Comparison of ENCODE assay signal across 9 cellular contexts in genomic region chr2:190277234-190278112, GRCh38. TPM values are rescaled to one million over a fixed set of nuclear protein-coding genes. Genes with fewer than 3 reads are reported as not detected.
DNase-seq lines count a peak whose midpoint lies in the region; ATAC-seq and TF ChIP-seq lines count a peak whose summit lies in the region.
"Had no signal": no experiment of that assay in that cellular context is flagged by ENCODE, and none has a peak within 500 bp of the region (broad histone marks: within the 10 kb centered on the region; RNA-seq: fewer than 3 reads in every experiment).

No MANE protein-coding gene starts in this region.

- peak; percentile 38 for TF ChIP-seq CTCF in HFF-Myc (IDR thresholded peaks at IDR 0.05; ENCODE audit: low read depth, low read length, missing control alignments)
- peak; percentile 66 for TF ChIP-seq CTCF in RWPE2 (IDR thresholded peaks at IDR 0.05; ENCODE audit: poor library complexity, severe bottlenecking)
- peak; percentile 18 to 49 (median 31) for TF ChIP-seq CTCF in esophagus muscularis mucosa (IDR thresholded peaks at IDR 0.05)
- peak; percentile 44 for TF ChIP-seq CTCF in psoas muscle (IDR thresholded peaks at IDR 0.05)

- H3K36me3 ChIP-seq in RWPE2 (ENCODE audit: low read depth), result peaks cover 7% of the 10 kb centered on the region
- peaks cover 0 to 5% (median 0%) of the 10 kb centered on the region in 4 donors for H3K36me3 ChIP-seq in esophagus muscularis mucosa
- H3K36me3 ChIP-seq in psoas muscle (ENCODE audit: insufficient read depth in 1 of 2, low read depth in 1 of 2), result peaks cover 5 to 9% of the 10 kb centered on the region in 2 donors
- H3K36me3 ChIP-seq in aorta (ENCODE audit: control insufficient read depth in 1 of 2, insufficient read depth in 2 of 2, low read length in 1 of 2), result no peaks in the 10 kb centered on the region

- no peak for TF ChIP-seq EP300 in esophagus muscularis mucosa (IDR thresholded peaks at IDR 0.05)

- ATAC-seq in RWPE2 (ENCODE audit: low read depth) (peak; percentile 45; the same call in 2 of the 3 replicates), psoas muscle (no peak), aorta (ENCODE audit: low FRiP score) (no peak), GM21360 (IDR thresholded peaks at IDR 0.05; ENCODE audit: unreplicated experiment) (no peak), GM21717 (IDR thresholded peaks at IDR 0.05; ENCODE audit: unreplicated experiment) (no peak)
- ATAC-seq: right cardiac atrium had no signal

- H3K4me1 ChIP-seq in RWPE2 (ENCODE audit: insufficient read depth, poor library complexity, severe bottlenecking) (peaks cover 18% of the 10 kb centered on the region), esophagus muscularis mucosa (no peaks in the 10 kb centered on the region), psoas muscle (peaks cover 17% of the 10 kb centered on the region), aorta (ENCODE audit: control insufficient read depth in 1 of 2, insufficient read depth in 2 of 2, low read length in 2 of 2) (peaks cover 0 to 2% of the 10 kb centered on the region in 2 donors)

- DNase-seq in DMS 273 treated with DMSO at 0.1 percent for 48 hours (lab: John Stamatoyannopoulos, UW) (peak; percentile 14), HFF-Myc (ENCODE audit: extremely low read depth, low read depth) (peak; percentile 20), RWPE2 (ENCODE audit: low spot score) (no peak), esophagus muscularis mucosa (ENCODE audit: extremely low spot score) (no peak), psoas muscle (no peak), aorta (no peak)

- WGBS in esophagus muscularis mucosa, result 56% methylated on average over 4 of the region's 4 CpGs
- WGBS in psoas muscle, 3 donors, result 60 to 67% (median 63%) methylated on average over 4 of the region's 4 CpGs
- WGBS in aorta, 2 donors, result 49 to 53% methylated on average over 4 of the region's 4 CpGs

- H3K27ac ChIP-seq in RWPE2 (ENCODE audit: poor library complexity, severe bottlenecking) (no peak overlapping the region), esophagus muscularis mucosa (replicated peaks in 1 of 4) (no peak overlapping the region), psoas muscle (no peak overlapping the region), aorta (ENCODE audit: low read depth in 1 of 2, low read length in 2 of 2) (peak overlapping the region in 1 of 2 donors; percentile 36)

- no peaks in the 10 kb centered on the region for H3K27me3 ChIP-seq in RWPE2 (ENCODE audit: insufficient read depth, poor library complexity, severe bottlenecking)
- no peaks in the 10 kb centered on the region for H3K27me3 ChIP-seq in esophagus muscularis mucosa
- H3K27me3 ChIP-seq in psoas muscle (ENCODE audit: insufficient read depth in 3 of 3, low read length in 2 of 3), result no peaks in the 10 kb centered on the region
- no peaks in the 10 kb centered on the region for H3K27me3 ChIP-seq in aorta (ENCODE audit: control insufficient read depth in 1 of 2, insufficient read depth in 2 of 2, low read length in 1 of 2)

- H3K4me3 ChIP-seq in HFF-Myc (replicated peaks; ENCODE audit: low read depth, low read length) (no peak overlapping the region), RWPE2 (ENCODE audit: severe bottlenecking) (no peak overlapping the region), esophagus muscularis mucosa (no peak overlapping the region), psoas muscle (no peak overlapping the region), aorta (ENCODE audit: low read length in 2 of 2) (no peak overlapping the region)

- TF ChIP-seq POLR2A in esophagus muscularis mucosa (IDR thresholded peaks at IDR 0.05; ENCODE audit: low read depth), result no peak

- no peaks in the 10 kb centered on the region for H3K9me3 ChIP-seq in RWPE2 (ENCODE audit: severe bottlenecking)
- no peaks in the 10 kb centered on the region for H3K9me3 ChIP-seq in esophagus muscularis mucosa
- H3K9me3 ChIP-seq in psoas muscle, result no peaks in the 10 kb centered on the region
- no peaks in the 10 kb centered on the region for H3K9me3 ChIP-seq in aorta (ENCODE audit: control insufficient read depth, low read length)

- intact Hi-C loops in esophagus muscularis mucosa (cut with DNase I) (loop anchor here (5.0 kb wide), 1 partner anchor 190 kb away; no protein-coding TSS in a partner anchor), psoas muscle (cut with DNase I) (loop anchor here (5.0 to 10.0 kb wide), 2 partner anchors 190 to 193 kb away; no protein-coding TSS in a partner anchor), aorta (cut with DNase I) (no loop called here)

RNA-seq across cellular contexts. Expression of gene HIBCH, which starts 42.2 kb away (rescaled TPM):
- total RNA-seq in esophagus muscularis mucosa (10 to 100 TPM; 12.3 to 20.2 (median 15.5) TPM), psoas muscle (10 to 100 TPM; 17.8 to 39.0 (median 28.4) TPM), aorta (10 to 100 TPM; 50.1 to 51.5 TPM)
- polyA plus RNA-seq in psoas muscle (10 to 100 TPM; 17.3 to 22.3 (median 20.0) TPM), aorta (10 to 100 TPM; 28.9 to 34.6 TPM)

Comparison
In these comparisons a context has a peak if more than half of its experiments do, and no peak if none do; other contexts are left out.
1. DNase-seq: peak in DMS 273 treated with DMSO at 0.1 percent for 48 hours (single experiment) and HFF-Myc (single experiment); none in RWPE2 (single experiment), esophagus muscularis mucosa (single experiment), psoas muscle (0 of 2) and aorta (0 of 2).
2. intact Hi-C loops: an anchor here in esophagus muscularis mucosa (5.0 kb wide) and psoas muscle (5.0 to 10.0 kb wide); none called in aorta.
3. Peak in every context shown above with its lines, with median percentiles within 50 percentile points of each other: CTCF ChIP-seq.